In the genomic region with DNA sequence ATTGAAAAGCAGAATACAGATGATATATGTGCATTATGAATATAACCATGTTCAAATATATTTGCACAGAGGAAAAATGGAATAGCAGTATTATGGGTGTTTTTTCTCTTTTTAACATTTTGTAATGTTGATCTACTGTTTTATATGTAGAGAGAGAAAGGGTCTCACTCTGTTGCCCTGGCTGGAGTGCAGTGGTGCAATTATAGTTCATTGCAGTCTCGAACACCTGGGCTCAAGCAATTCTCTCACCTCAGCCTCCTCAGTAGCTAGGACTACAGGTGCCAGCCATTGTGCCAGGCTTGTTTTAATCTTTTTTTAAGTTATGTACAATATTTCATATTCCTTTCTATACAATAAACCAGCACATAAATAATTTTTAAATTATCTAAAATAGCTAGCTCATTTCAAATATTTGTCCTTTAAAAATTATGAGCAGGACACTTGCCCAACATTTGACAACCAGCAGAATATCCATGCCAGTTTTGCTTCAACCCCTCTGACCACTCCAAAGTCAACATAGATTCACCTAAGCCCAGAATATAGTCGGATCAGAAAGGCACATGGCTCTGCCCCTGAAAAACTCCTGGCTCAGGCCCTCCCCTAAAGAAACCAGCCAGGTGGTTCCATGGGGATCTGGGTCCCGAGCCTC, we compare ENCODE assay signal across 1 cellular context.
TF ChIP-seq lines count a peak whose summit lies in the region.

No MANE protein-coding gene starts in this region.

TF ChIP-seq in liver, 16 proteins besides CTCF, POLR2A, EP300 and RAD21 (continued from another document):
- TF ChIP-seq, protein P1, sequence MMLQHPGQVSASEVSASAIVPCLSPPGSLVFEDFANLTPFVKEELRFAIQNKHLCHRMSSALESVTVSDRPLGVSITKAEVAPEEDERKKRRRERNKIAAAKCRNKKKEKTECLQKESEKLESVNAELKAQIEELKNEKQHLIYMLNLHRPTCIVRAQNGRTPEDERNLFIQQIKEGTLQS (IDR thresholded peaks at IDR 0.05) = no peak
- TF ChIP-seq REST (IDR thresholded peaks at IDR 0.05) (no peak), GABPA (IDR thresholded peaks at IDR 0.05 in 1 of 2, conservative IDR thresholded peaks at IDR 0.05 in 1 of 2) (no peak), HNF4G (IDR thresholded peaks at IDR 0.05) (no peak), RXRA (IDR thresholded peaks at IDR 0.05) (peak in 1 of 2 donors; percentile 21)
- TF ChIP-seq, protein P2, sequence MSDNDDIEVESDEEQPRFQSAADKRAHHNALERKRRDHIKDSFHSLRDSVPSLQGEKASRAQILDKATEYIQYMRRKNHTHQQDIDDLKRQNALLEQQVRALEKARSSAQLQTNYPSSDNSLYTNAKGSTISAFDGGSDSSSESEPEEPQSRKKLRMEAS (IDR thresholded peaks at IDR 0.05) = peak; percentile 34
